In genomic region chr4:76354517-76355473, GRCh38 we compare ENCODE assay signal across 16 cellular contexts. TPM values are rescaled to one million over a fixed set of nuclear protein-coding genes. Genes with fewer than 3 reads are reported as not detected.
DNase-seq lines count a peak whose midpoint lies in the region; ATAC-seq and TF ChIP-seq lines count a peak whose summit lies in the region.
"Had no signal": no experiment of that assay in that cellular context is flagged by ENCODE, and none has a peak within 500 bp of the region (broad histone marks: within the 10 kb centered on the region; RNA-seq: fewer than 3 reads in every experiment).

No MANE protein-coding gene starts in this region.

- TF ChIP-seq POLR2A in tibial nerve (IDR thresholded peaks at IDR 0.05) = no peak

- H3K4me1 Mint-ChIP-seq in activated CD8-positive, alpha-beta memory T cell treated with anti-CD3 and anti-CD28 coated beads, Interleukin-2, amount 10 ng/mL, durations not matched to agents 7 days and 5 days = peaks cover 22% of the 10 kb centered on the region
- peaks cover 11% of the 10 kb centered on the region for H3K4me1 Mint-ChIP-seq in activated naive CD8-positive, alpha-beta T cell treated with anti-CD3 and anti-CD28 coated beads, Interleukin-2, amount 10 ng/mL, durations not matched to agents 7 days and 5 days
- H3K4me1 Mint-ChIP-seq in stimulated activated effector memory CD8-positive, alpha-beta T cell treated with anti-CD3 and anti-CD28 coated beads, Interleukin-12 subunit alpha, Interleukin-12 subunit beta, amount 100 ng/mL, for 72 hours = peaks cover 24% of the 10 kb centered on the region
- H3K4me1 Mint-ChIP-seq: nephron progenitor cell had no signal

- peak; percentile 92 for ATAC-seq in activated CD8-positive, alpha-beta memory T cell treated with anti-CD3 and anti-CD28 coated beads, Interleukin-2, amount 10 ng/mL, durations not matched to agents 7 days and 5 days
- peak; percentile 83 for ATAC-seq in activated naive CD8-positive, alpha-beta T cell treated with anti-CD3 and anti-CD28 coated beads, Interleukin-2, amount 10 ng/mL, durations not matched to agents 7 days and 5 days (ENCODE audit: low read depth)
- ATAC-seq in stimulated activated effector memory CD8-positive, alpha-beta T cell treated with anti-CD3 and anti-CD28 coated beads, Interleukin-12 subunit alpha, Interleukin-12 subunit beta, amount 100 ng/mL, for 72 hours = peak; percentile 100
- ATAC-seq: heart right ventricle, left lobe of liver, sciatic nerve had no signal

- H3K9me3 Mint-ChIP-seq in activated CD8-positive, alpha-beta memory T cell treated with anti-CD3 and anti-CD28 coated beads, Interleukin-2, amount 10 ng/mL, durations not matched to agents 7 days and 5 days (ENCODE audit: low read depth) = peaks cover 16% of the 10 kb centered on the region
- H3K9me3 Mint-ChIP-seq in activated naive CD8-positive, alpha-beta T cell treated with anti-CD3 and anti-CD28 coated beads, Interleukin-2, amount 10 ng/mL, durations not matched to agents 7 days and 5 days = peaks cover 14% of the 10 kb centered on the region
- peaks cover 17% of the 10 kb centered on the region for H3K9me3 Mint-ChIP-seq in stimulated activated effector memory CD8-positive, alpha-beta T cell treated with anti-CD3 and anti-CD28 coated beads, Interleukin-12 subunit alpha, Interleukin-12 subunit beta, amount 100 ng/mL, for 72 hours

- peaks cover 0 to 14% (median 0%) of the 10 kb centered on the region in 3 donors for H3K36me3 ChIP-seq in tibial nerve
- H3K36me3 ChIP-seq: heart right ventricle had no signal

- H3K27me3 ChIP-seq in tibial nerve = no peaks in the 10 kb centered on the region
- H3K27me3 ChIP-seq: heart right ventricle had no signal

- POLR2A ChIA-PET in activated naive CD8-positive, alpha-beta T cell treated with anti-CD3 and anti-CD28 coated beads, Interleukin-2, amount 10 ng/mL, durations not matched to agents 7 days and 5 days (lab: Charles Lee) = no interaction called here

- no peak overlapping the region for H3K27ac ChIP-seq in tibial nerve
- H3K27ac ChIP-seq: epithelial cell of prostate, heart right ventricle had no signal

- no peaks in the 10 kb centered on the region for H3K4me1 ChIP-seq in tibial nerve
- H3K4me1 ChIP-seq: heart right ventricle had no signal

- no peak overlapping the region for H3K4me3 Mint-ChIP-seq in activated CD8-positive, alpha-beta memory T cell treated with anti-CD3 and anti-CD28 coated beads, Interleukin-2, amount 10 ng/mL, durations not matched to agents 7 days and 5 days
- peak overlapping the region; percentile 51 for H3K4me3 Mint-ChIP-seq in activated naive CD8-positive, alpha-beta T cell treated with anti-CD3 and anti-CD28 coated beads, Interleukin-2, amount 10 ng/mL, durations not matched to agents 7 days and 5 days
- H3K4me3 Mint-ChIP-seq in stimulated activated effector memory CD8-positive, alpha-beta T cell treated with anti-CD3 and anti-CD28 coated beads, Interleukin-12 subunit alpha, Interleukin-12 subunit beta, amount 100 ng/mL, for 72 hours = peak overlapping the region; percentile 35
- H3K4me3 Mint-ChIP-seq: nephron progenitor cell had no signal

- H3K9me3 ChIP-seq in tibial nerve = peaks cover 0 to 36% (median 0%) of the 10 kb centered on the region in 4 donors

- in situ Hi-C loops in SK-MEL-5 (cut with HindIII; ENCODE audit: low pct_unique_long_range_greater_than_20kb, low sequenced_read_pairs) = no loop called here

- peaks cover 7% of the 10 kb centered on the region for H3K27me3 Mint-ChIP-seq in activated CD8-positive, alpha-beta memory T cell treated with anti-CD3 and anti-CD28 coated beads, Interleukin-2, amount 10 ng/mL, durations not matched to agents 7 days and 5 days
- H3K27me3 Mint-ChIP-seq in activated naive CD8-positive, alpha-beta T cell treated with anti-CD3 and anti-CD28 coated beads, Interleukin-2, amount 10 ng/mL, durations not matched to agents 7 days and 5 days = peaks cover 3% of the 10 kb centered on the region

- H3K4me3 ChIP-seq in tibial nerve = no peak overlapping the region
- H3K4me3 ChIP-seq: heart right ventricle had no signal

- no peak for TF ChIP-seq EP300 in tibial nerve (IDR thresholded peaks at IDR 0.05)

- peak overlapping the region; percentile 57 for H3K27ac Mint-ChIP-seq in activated CD8-positive, alpha-beta memory T cell treated with anti-CD3 and anti-CD28 coated beads, Interleukin-2, amount 10 ng/mL, durations not matched to agents 7 days and 5 days
- peak overlapping the region; percentile 61 for H3K27ac Mint-ChIP-seq in activated naive CD8-positive, alpha-beta T cell treated with anti-CD3 and anti-CD28 coated beads, Interleukin-2, amount 10 ng/mL, durations not matched to agents 7 days and 5 days
- H3K27ac Mint-ChIP-seq in stimulated activated effector memory CD8-positive, alpha-beta T cell treated with anti-CD3 and anti-CD28 coated beads, Interleukin-12 subunit alpha, Interleukin-12 subunit beta, amount 100 ng/mL, for 72 hours = no peak overlapping the region
- H3K27ac Mint-ChIP-seq: nephron progenitor cell had no signal

- no peak for TF ChIP-seq CTCF in tibial nerve (IDR thresholded peaks at IDR 0.05)

- 43 to 47% methylated on average over 9 of the region's 9 CpGs for WGBS in tibial nerve, 2 donors

- DNase-seq in activated CD8-positive, alpha-beta memory T cell treated with anti-CD3 and anti-CD28 coated beads, Interleukin-2, amount 10 ng/mL, durations not matched to agents 7 days and 5 days = peak; percentile 77
- DNase-seq in activated CD8-positive, alpha-beta memory T cell treated with anti-CD3 and anti-CD28 coated beads, Interleukin-2, amount 50 U/mL, for 48 hours = no peak
- DNase-seq in SK-MEL-5 (ENCODE audit: low read depth, low spot score) = peak; percentile 10
- no peak for DNase-seq in activated naive CD8-positive, alpha-beta T cell treated with anti-CD3 and anti-CD28 coated beads, Interleukin-2, amount 10 ng/mL, durations not matched to agents 7 days and 5 days
- peak; percentile 15 to 56 for DNase-seq in stimulated activated effector memory CD8-positive, alpha-beta T cell treated with anti-CD3 and anti-CD28 coated beads, Interleukin-12 subunit alpha, Interleukin-12 subunit beta, amount 100 ng/mL, for 72 hours (ENCODE audit: low spot score in 2 of 2)
- DNase-seq in tibial nerve (ENCODE audit: low spot score in 2 of 2) = no peak
- no peak for DNase-seq in NCI-H1048 (lab: John Stamatoyannopoulos, UW)
- DNase-seq in NCI-H510A (lab: John Stamatoyannopoulos, UW) = no peak
- DNase-seq: activated effector memory CD4-positive, alpha-beta T cell treated with anti-CD3 and anti-CD28 coated beads, Interleukin-2, amount 50 U/mL, for 16 hours; heart right ventricle; NCI-H1694 treated with DMSO at 0.1 percent for 48 hours; nephron progenitor cell; SHP77 had no signal

- peaks cover 17% of the 10 kb centered on the region for H3K36me3 Mint-ChIP-seq in activated CD8-positive, alpha-beta memory T cell treated with anti-CD3 and anti-CD28 coated beads, Interleukin-2, amount 10 ng/mL, durations not matched to agents 7 days and 5 days
- H3K36me3 Mint-ChIP-seq in activated naive CD8-positive, alpha-beta T cell treated with anti-CD3 and anti-CD28 coated beads, Interleukin-2, amount 10 ng/mL, durations not matched to agents 7 days and 5 days = peaks cover 4% of the 10 kb centered on the region
- H3K36me3 Mint-ChIP-seq in stimulated activated effector memory CD8-positive, alpha-beta T cell treated with anti-CD3 and anti-CD28 coated beads, Interleukin-12 subunit alpha, Interleukin-12 subunit beta, amount 100 ng/mL, for 72 hours = peaks cover 6% of the 10 kb centered on the region

- CTCF ChIA-PET in activated CD8-positive, alpha-beta memory T cell treated with anti-CD3 and anti-CD28 coated beads, Interleukin-2, amount 10 ng/mL, durations not matched to agents 7 days and 5 days (lab: Charles Lee) = interaction anchor here (0.7 to 2.7 kb wide), 6 partner anchors 9 to 520 kb away, joined by 3 to 16 read pairs (median 4); partner anchors contain the start of gene STBD1

RNA-seq across cellular contexts. Expression of gene STBD1, which starts 48.3 kb away (rescaled TPM):
- total RNA-seq in activated CD8-positive, alpha-beta memory T cell treated with anti-CD3 and anti-CD28 coated beads, Interleukin-2, amount 10 ng/mL, durations not matched to agents 7 days and 5 days = 1 to 10 TPM in 1 of 2 experiments, under 1 TPM in 1; 0.52 to 1.2 TPM
- 0.29 and 1.2 TPM in 2 replicates for total RNA-seq in SK-MEL-5 (2014; rRNA removed; shearing (Covaris generic))
- 0.54 and 1.3 TPM in 2 replicates for polyA plus RNA-seq in SK-MEL-5 (2015; cell fraction: cytosol; rRNA removed)
- not detected in 2 replicates for polyA plus RNA-seq in SK-MEL-5 (2015; cell fraction: nucleus; rRNA removed)
- total RNA-seq in activated naive CD8-positive, alpha-beta T cell treated with anti-CD3 and anti-CD28 coated beads, Interleukin-2, amount 10 ng/mL, durations not matched to agents 7 days and 5 days = under 1 TPM; 0.44 to 0.68 TPM
- 10 to 100 TPM in 2 of 4 donors, 1 to 10 TPM in 2; 2.3 to 11.1 (median 6.7) TPM for total RNA-seq in tibial nerve

Comparison
In these comparisons a context has a peak if more than half of its experiments do, and no peak if none do; other contexts are left out.
1. DNase-seq: peak in activated CD8-positive, alpha-beta memory T cell treated with anti-CD3 and anti-CD28 coated beads, Interleukin-2, amount 10 ng/mL, durations not matched to agents 7 days and 5 days (single experiment), SK-MEL-5 (single experiment) and stimulated activated effector memory CD8-positive, alpha-beta T cell treated with anti-CD3 and anti-CD28 coated beads, Interleukin-12 subunit alpha, Interleukin-12 subunit beta, amount 100 ng/mL, for 72 hours (2 of 2); none in activated CD8-positive, alpha-beta memory T cell treated with anti-CD3 and anti-CD28 coated beads, Interleukin-2, amount 50 U/mL, for 48 hours (single experiment), activated naive CD8-positive, alpha-beta T cell treated with anti-CD3 and anti-CD28 coated beads, Interleukin-2, amount 10 ng/mL, durations not matched to agents 7 days and 5 days (single experiment), tibial nerve (0 of 2), NCI-H1048 (single experiment) and NCI-H510A (single experiment).
2. Peak in every context shown above with its lines, with median percentiles within 50 percentile points of each other: ATAC-seq.